22 cellular contexts compared by ENCODE assay signal in genomic region chr11:13013054-13013488, GRCh38. TPM values are rescaled to one million over a fixed set of nuclear protein-coding genes. Genes with fewer than 3 reads are reported as not detected.
A peak's percentile ranks its signal among the peaks of the same experiment; 100 is the strongest.
DNase-seq lines count a peak whose midpoint lies in the region; ATAC-seq and TF ChIP-seq lines count a peak whose summit lies in the region.
"Had no signal": no experiment of that assay in that cellular context is flagged by ENCODE, and none has a peak within 500 bp of the region (broad histone marks: within the 10 kb centered on the region; RNA-seq: fewer than 3 reads in every experiment).

No MANE protein-coding gene starts in this region.

- H3K27ac ChIP-seq in stomach (peak overlapping the region in 3 of 5 donors; percentile 81 to 84 (median 82)), brain microvascular endothelial cell (no peak overlapping the region)
- H3K27ac ChIP-seq: gastroesophageal sphincter, prostate gland, tibial nerve had no signal

- WGBS in stomach, 5 donors: 14 to 35% (median 24%) methylated on average over 7 of the region's 7 CpGs

- H3K4me1 ChIP-seq in stomach: peaks cover 33 to 77% (median 50%) of the 10 kb centered on the region in 4 donors
- H3K4me1 ChIP-seq: prostate gland had no signal

- no peak for TF ChIP-seq EP300 in stomach (IDR thresholded peaks at IDR 0.05)

- TF ChIP-seq CTCF in stomach (IDR thresholded peaks at IDR 0.05) (no peak), brain microvascular endothelial cell (IDR thresholded peaks at IDR 0.05; ENCODE audit: low read depth, low read length, missing control alignments) (no peak)

- peak; percentile 49 for ATAC-seq in GM21619 (IDR thresholded peaks at IDR 0.05; ENCODE audit: unreplicated experiment)
- ATAC-seq: gastroesophageal sphincter; left colon; natural killer cell treated with Interleukin-12 subunit alpha and Interleukin-12 subunit beta and Interleukin-15 and Interleukin-18, amount 100 ng/mL, for 72 hours; SK-N-SH treated with all-trans-retinoic acid at 6 μM for 48 hours had no signal

- peaks cover 12 to 66% (median 31%) of the 10 kb centered on the region in 3 donors for H3K27me3 ChIP-seq in stomach
- H3K27me3 ChIP-seq in brain microvascular endothelial cell (replicated peaks): peaks cover 78% of the 10 kb centered on the region

- no peaks in the 10 kb centered on the region for H3K9me3 ChIP-seq in stomach
- H3K9me3 ChIP-seq: gastroesophageal sphincter, prostate gland, tibial nerve had no signal

- DNase-seq in NCI-H69 (lab: John Stamatoyannopoulos, UW) (peak; percentile 56), kidney glomerular epithelial cell (lab: John Stamatoyannopoulos, UW) (peak; percentile 40), stomach (no peak), brain microvascular endothelial cell (no peak), NK-92 (lab: John Stamatoyannopoulos, UW; ENCODE audit: unreplicated experiment) (no peak), iPS-NIHi11 (ENCODE audit: low spot score) (no peak)
- DNase-seq: activated B cell treated with CpG ODN at 0.5 μM for 24 hours; activated CD4-positive, alpha-beta memory T cell treated with anti-CD3 and anti-CD28 coated beads, Interleukin-2, amount 10 ng/mL, durations not matched to agents 7 days and 5 days; activated naive CD4-positive, alpha-beta T cell; amygdala; DND-41; left colon; NCI-H1048; NCI-H2029; NCI-H510A; stimulated activated naive CD4-positive, alpha-beta T cell had no signal

- TF ChIP-seq POLR2A in stomach (IDR thresholded peaks at IDR 0.05): no peak

- in situ Hi-C loops in brain microvascular endothelial cell (cut with HindIII; ENCODE audit: low pct_ligation_motif_present, low sequenced_read_pairs): no loop called here

- H3K36me3 ChIP-seq in stomach (no peaks in the 10 kb centered on the region), brain microvascular endothelial cell (replicated peaks) (no peaks in the 10 kb centered on the region)
- H3K36me3 ChIP-seq: gastroesophageal sphincter, prostate gland, tibial nerve had no signal

- peak overlapping the region in 1 of 4 donors; percentile 64 for H3K4me3 ChIP-seq in stomach
- no peak overlapping the region for H3K4me3 ChIP-seq in brain microvascular endothelial cell (ENCODE audit: low read depth, low read length)
- H3K4me3 ChIP-seq: gastroesophageal sphincter, prostate gland, tibial nerve had no signal

- intact Hi-C loops in stomach (cut with DNase I; ENCODE audit: low total_unique reads): no loop called here

RNA-seq across cellular contexts. Expression of gene RASSF10, which starts 4.0 kb away (rescaled TPM):
- total RNA-seq in stomach: 1 to 10 TPM in 3 of 5 donors, under 1 TPM in 2; 0.58 to 7.0 (median 2.2) TPM
- polyA plus RNA-seq in stomach: 1 to 10 TPM in 2 of 3 donors, under 1 TPM in 1; 0.92 to 4.5 (median 2.9) TPM
- total RNA-seq: activated B cell treated with CpG ODN at 0.5 μM for 24 hours; activated CD4-positive, alpha-beta memory T cell treated with anti-CD3 and anti-CD28 coated beads, Interleukin-2, amount 10 ng/mL, durations not matched to agents 7 days and 5 days; natural killer cell treated with Interleukin-12 subunit alpha and Interleukin-12 subunit beta and Interleukin-15 and Interleukin-18, amount 100 ng/mL, for 72 hours had no signal

Comparison
In these comparisons a context has a peak if more than half of its experiments do, and no peak if none do; other contexts are left out.
1. DNase-seq: peak in NCI-H69 (single experiment) and kidney glomerular epithelial cell (single experiment); none in stomach (single experiment), brain microvascular endothelial cell (single experiment), NK-92 (single experiment) and iPS-NIHi11 (single experiment).